23 cellular contexts compared by ENCODE assay signal in genomic region chr3:118262800-118263402, GRCh38.
DNase-seq lines count a peak whose midpoint lies in the region; ATAC-seq and TF ChIP-seq lines count a peak whose summit lies in the region.
"Had no signal": no experiment of that assay in that cellular context is flagged by ENCODE, and none has a peak within 500 bp of the region (broad histone marks: within the 10 kb centered on the region; RNA-seq: fewer than 3 reads in every experiment).

No MANE protein-coding gene starts in this region.

- intact Hi-C loops in CD4-positive, alpha-beta T cell (cut with DNase I, micrococcal nuclease) = no loop called here

- no peak overlapping the region for H3K27ac Mint-ChIP-seq in nephron progenitor cell
- no peak overlapping the region for H3K27ac Mint-ChIP-seq in CD4-positive, alpha-beta T cell
- H3K27ac Mint-ChIP-seq: T-helper 17 cell had no signal

- peak; percentile 93 for ATAC-seq in foreskin keratinocyte
- no peak for ATAC-seq in CD4-positive, alpha-beta T cell (ENCODE audit: poor library complexity)
- ATAC-seq: A549, T-helper 17 cell had no signal

- POLR2A ChIA-PET in RWPE1 (lab: Yijun Ruan, JAX; ENCODE audit: low non-redundant PET) = no interaction called here
- POLR2A ChIA-PET in CD4-positive, alpha-beta T cell (lab: Charles Lee) = no interaction called here

- no peaks in the 10 kb centered on the region for H3K4me1 Mint-ChIP-seq in nephron progenitor cell
- H3K4me1 Mint-ChIP-seq in CD4-positive, alpha-beta T cell (ENCODE audit: low read depth) = no peaks in the 10 kb centered on the region
- H3K4me1 Mint-ChIP-seq: T-helper 17 cell had no signal

- CTCF ChIA-PET in RWPE1 (lab: Yijun Ruan, JAX) = interaction anchor here (0.6 kb wide), 1 partner anchor 91 kb away, joined by 4 read pairs; no protein-coding TSS in a partner anchor
- CTCF ChIA-PET in CD4-positive, alpha-beta T cell (lab: Charles Lee) = no interaction called here

- TF ChIP-seq CTCF in RWPE1 (conservative IDR thresholded peaks at IDR 0.05; ENCODE audit: low read depth) (no peak), foreskin keratinocyte (conservative IDR thresholded peaks at IDR 0.05) (peak; percentile 24), nephron progenitor cell (IDR thresholded peaks at IDR 0.05) (no peak)
- no peak for TF ChIP-seq CTCF in CD4-positive, alpha-beta T cell (IDR thresholded peaks at IDR 0.05)

- peak overlapping the region; percentile 89 for H3K27ac ChIP-seq in RWPE1
- no peak overlapping the region for H3K27ac ChIP-seq in foreskin keratinocyte
- no peak overlapping the region for H3K27ac ChIP-seq in CD4-positive, alpha-beta T cell (ENCODE audit: low read depth, low read length)
- H3K27ac ChIP-seq: A549, HL-60, SK-N-MC had no signal

- peaks cover 6% of the 10 kb centered on the region for H3K27me3 Mint-ChIP-seq in nephron progenitor cell (ENCODE audit: low read depth, poor library complexity)
- no peaks in the 10 kb centered on the region for H3K27me3 Mint-ChIP-seq in CD4-positive, alpha-beta T cell
- H3K27me3 Mint-ChIP-seq: T-helper 17 cell had no signal

- H3K36me3 Mint-ChIP-seq in nephron progenitor cell (ENCODE audit: low read depth) = no peaks in the 10 kb centered on the region
- no peaks in the 10 kb centered on the region for H3K36me3 Mint-ChIP-seq in CD4-positive, alpha-beta T cell (ENCODE audit: low read depth)

- H3K9me3 ChIP-seq in CD4-positive, alpha-beta T cell (ENCODE audit: control insufficient read depth, low read length) = peaks cover 5% of the 10 kb centered on the region
- H3K9me3 ChIP-seq: A549, BE2C had no signal

- H3K4me1 ChIP-seq in foreskin keratinocyte = peaks cover 24% of the 10 kb centered on the region
- H3K4me1 ChIP-seq: A549, BE2C had no signal

- H3K9me3 Mint-ChIP-seq in nephron progenitor cell = peaks cover 10% of the 10 kb centered on the region
- H3K9me3 Mint-ChIP-seq in CD4-positive, alpha-beta T cell = peaks cover 16% of the 10 kb centered on the region

- DNase-seq in A172 (ENCODE audit: low spot score) = peak; percentile 1
- peak; percentile 49 for DNase-seq in HPDE6-E6E7 (ENCODE audit: extremely low spot score)
- DNase-seq in RWPE1 (ENCODE audit: low spot score) = peak; percentile 60
- DNase-seq in foreskin keratinocyte = peak; percentile 84 to 94
- no peak for DNase-seq in nephron progenitor cell
- DNase-seq in CD4-positive, alpha-beta T cell = no peak
- DNase-seq in NCI-H1436 (lab: John Stamatoyannopoulos, UW) = no peak
- DNase-seq: BE2C, DMS79, KG1, NCI-H1048, NCI-H1417 treated with DMSO at 0.1 percent for 48 hours, NCI-H187 treated with DMSO at 0.1 percent for 48 hours, NCI-H2107, NCI-H2227 treated with DMSO at 0.1 percent for 48 hours, NCI-H510A treated with DMSO at 0.1 percent for 48 hours, NCI-H774, SHP77 treated with DMSO at 0.1 percent for 48 hours, SW 1271, T-helper 17 cell had no signal

- no peaks in the 10 kb centered on the region for H3K27me3 ChIP-seq in foreskin keratinocyte
- no peaks in the 10 kb centered on the region for H3K27me3 ChIP-seq in CD4-positive, alpha-beta T cell (ENCODE audit: control insufficient read depth, insufficient read depth, low read length)
- H3K27me3 ChIP-seq: BE2C had no signal

- no peak overlapping the region for H3K4me3 Mint-ChIP-seq in nephron progenitor cell
- no peak overlapping the region for H3K4me3 Mint-ChIP-seq in CD4-positive, alpha-beta T cell
- H3K4me3 Mint-ChIP-seq: T-helper 17 cell had no signal

Comparison
In these comparisons a context has a peak if more than half of its experiments do, and no peak if none do; other contexts are left out.
1. DNase-seq: peak in A172 (single experiment), HPDE6-E6E7 (single experiment), RWPE1 (single experiment) and foreskin keratinocyte (2 of 2); none in nephron progenitor cell (single experiment), CD4-positive, alpha-beta T cell (0 of 10) and NCI-H1436 (single experiment).